29 cellular contexts compared by ENCODE assay signal in the genomic region with DNA sequence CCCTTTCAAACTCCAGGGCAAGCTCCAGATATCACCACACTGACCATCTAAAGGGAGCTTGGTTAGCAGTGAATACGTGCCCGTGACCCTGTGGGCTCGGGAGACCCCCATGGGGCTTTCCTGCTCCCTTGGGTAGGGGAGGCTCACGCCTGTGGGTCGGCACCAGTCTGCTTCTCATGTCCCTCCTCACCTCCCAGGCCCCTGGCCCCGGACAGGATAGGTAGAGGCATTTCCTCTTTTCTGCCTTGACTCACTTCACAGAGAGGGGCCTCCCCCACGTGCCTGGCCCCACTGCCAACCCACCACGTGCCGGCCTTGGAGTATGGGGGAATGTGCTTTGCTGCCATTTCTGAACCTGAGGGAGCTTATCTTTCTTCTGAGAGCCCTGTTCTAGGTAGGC.
DNase-seq lines count a peak whose midpoint lies in the region; ATAC-seq, FAIRE-seq and TF ChIP-seq lines count a peak whose summit lies in the region.
"Had no signal": no experiment of that assay in that cellular context is flagged by ENCODE, and none has a peak within 500 bp of the region (broad histone marks: within the 10 kb centered on the region; RNA-seq: fewer than 3 reads in every experiment).

No MANE protein-coding gene starts in this region.

- H3K9me3 Mint-ChIP-seq in neural crest cell = no peaks in the 10 kb centered on the region
- H3K9me3 Mint-ChIP-seq: activated CD4-positive, alpha-beta memory T cell treated with anti-CD3 and anti-CD28 coated beads, Interleukin-2, amount 10 ng/mL, durations not matched to agents 7 days and 5 days; natural killer cell had no signal

- TF ChIP-seq POLR2A in heart left ventricle (IDR thresholded peaks at IDR 0.05) = no peak
- no peak for TF ChIP-seq POLR2A in GM12878 (IDR thresholded peaks at IDR 0.05; ENCODE audit: low read depth, low read length)

- no peak overlapping the region for H3K4me2 ChIP-seq in GM12878 (ENCODE audit: control insufficient read depth, insufficient read depth)

- 71 to 80% (median 76%) methylated on average over 9 of the region's 9 CpGs for WGBS in heart left ventricle, 4 donors
- 5% methylated on average over 7 of the region's 9 CpGs for WGBS in GM12878 (ENCODE audit: insufficient coverage, insufficient replicate concordance, low lambda C conversion rate, missing lambda C conversion rate)

- H3K36me3 Mint-ChIP-seq in neural crest cell (ENCODE audit: low read depth) = no peaks in the 10 kb centered on the region
- H3K36me3 Mint-ChIP-seq: natural killer cell had no signal

- H3K27ac ChIP-seq in heart left ventricle (no peak overlapping the region), right atrium auricular region (no peak overlapping the region), GM12878 (ENCODE audit: control insufficient read depth, insufficient read depth) (no peak overlapping the region)
- H3K27ac ChIP-seq: adrenal gland, pancreas, stomach had no signal

- H3K27me3 Mint-ChIP-seq in neural crest cell (ENCODE audit: low read depth) = no peaks in the 10 kb centered on the region
- H3K27me3 Mint-ChIP-seq: activated CD4-positive, alpha-beta memory T cell treated with anti-CD3 and anti-CD28 coated beads, Interleukin-2, amount 10 ng/mL, durations not matched to agents 7 days and 5 days had no signal

- H2AFZ ChIP-seq in GM12878 (ENCODE audit: control insufficient read depth, low read depth, low read length) = no peak overlapping the region

- H3K27ac Mint-ChIP-seq in neural crest cell (ENCODE audit: unreplicated experiment) = peak overlapping the region; percentile 78
- H3K27ac Mint-ChIP-seq: activated CD4-positive, alpha-beta memory T cell treated with anti-CD3 and anti-CD28 coated beads, Interleukin-2, amount 10 ng/mL, durations not matched to agents 7 days and 5 days; natural killer cell had no signal

- no peaks in the 10 kb centered on the region for H3K36me3 ChIP-seq in heart left ventricle
- no peaks in the 10 kb centered on the region for H3K36me3 ChIP-seq in right atrium auricular region
- H3K36me3 ChIP-seq in GM12878 (ENCODE audit: control insufficient read depth in 2 of 2, insufficient read depth in 2 of 2, low read length in 1 of 2) = no peaks in the 10 kb centered on the region
- H3K36me3 ChIP-seq: adrenal gland, pancreas, stomach had no signal

- H3K27me3 ChIP-seq in heart left ventricle (peaks cover 0 to 6% (median 0%) of the 10 kb centered on the region in 9 donors), right atrium auricular region (no peaks in the 10 kb centered on the region), GM12878 (replicated peaks in 1 of 2; ENCODE audit: control insufficient read depth in 2 of 2, insufficient read depth in 2 of 2, low read length in 1 of 2) (no peaks in the 10 kb centered on the region)
- H3K27me3 ChIP-seq: adrenal gland, pancreas, stomach had no signal

- RAD21 ChIA-PET in GM12878 (lab: Charles Lee; ENCODE audit: unreplicated experiment) = no interaction called here

- BruUV-seq in GM12878 (replicated peaks; lab: Mats Ljungman, UMichigan) = no TSS peak

- no peak for FAIRE-seq in GM12878 (lab: Jason Lieb, UNC)
- FAIRE-seq: A204.1, colon, H54, pancreas had no signal

- SMC1A ChIA-PET in GM12878 (lab: Charles Lee; ENCODE audit: uncharacterized antibody, unreplicated experiment) = no interaction called here

- CTCF ChIA-PET in GM12878 (lab: Yijun Ruan, JAX) = no interaction called here

- TF ChIP-seq RAD21 in GM12878 (IDR thresholded peaks at IDR 0.05; ENCODE audit: insufficient read depth, low read depth, low read length) = no peak

- POLR2A ChIA-PET in GM12878 (lab: Charles Lee) = no interaction called here

- no peaks in the 10 kb centered on the region for H4K20me1 ChIP-seq in GM12878 (ENCODE audit: control insufficient read depth, insufficient read depth)

- intact Hi-C loops in heart left ventricle (cut with DNase I) = no loop called here
- intact Hi-C loops in GM12878 (cut with micrococcal nuclease; ENCODE audit: unreplicated experiment) = no loop called here

- H3K9ac ChIP-seq in GM12878 (ENCODE audit: control insufficient read depth, insufficient read depth, low read length) = no peak overlapping the region

- H3K4me1 ChIP-seq in heart left ventricle (peaks cover 0 to 28% (median 12%) of the 10 kb centered on the region in 12 donors), right atrium auricular region (peaks cover 0 to 10% of the 10 kb centered on the region in 2 donors), GM12878 (ENCODE audit: control insufficient read depth, insufficient read depth, low read length) (no peaks in the 10 kb centered on the region)
- H3K4me1 ChIP-seq: pancreas had no signal

- H3K79me2 ChIP-seq in GM12878 (ENCODE audit: control insufficient read depth, insufficient read depth, low read length) = no peaks in the 10 kb centered on the region

- in situ Hi-C loops in GM12878 (cut with MboI) = no loop called here

- H3K4me3 Mint-ChIP-seq in neural crest cell = no peak overlapping the region
- H3K4me3 Mint-ChIP-seq: activated CD4-positive, alpha-beta memory T cell treated with anti-CD3 and anti-CD28 coated beads, Interleukin-2, amount 10 ng/mL, durations not matched to agents 7 days and 5 days; natural killer cell had no signal

- TF ChIP-seq CTCF in heart left ventricle (IDR thresholded peaks at IDR 0.05) (no peak), right atrium auricular region (IDR thresholded peaks at IDR 0.05) (no peak), GM12878 (IDR thresholded peaks at IDR 0.05 in 2 of 3, conservative IDR thresholded peaks at IDR 0.05 in 1 of 3; ENCODE audit: control insufficient read depth in 2 of 3, extremely low read depth in 1 of 3, insufficient read depth in 1 of 3, low read depth in 3 of 3, low read length in 3 of 3) (no peak), neural crest cell (conservative IDR thresholded peaks at IDR 0.05) (no peak)

- DNase-seq in heart left ventricle (peak in 3 of 5 donors; percentile 15 to 24 (median 21)), right atrium auricular region (ENCODE audit: low spot score) (no peak), GM12878 (ENCODE audit: low read depth, low spot score) (no peak), neural crest cell (ENCODE audit: low read depth, low spot score) (no peak), SIG-M5 treated with dmso at 0.1 percent for 504 hours (lab: John Stamatoyannopoulos, UW; ENCODE audit: unreplicated experiment) (no peak), superior temporal gyrus (ENCODE audit: extremely low spot score) (no peak), ureter (ENCODE audit: low spot score) (no peak)
- DNase-seq: activated CD4-positive, alpha-beta memory T cell treated with anti-CD3 and anti-CD28 coated beads, Interleukin-2, amount 10 ng/mL, durations not matched to agents 7 days and 5 days; activated naive CD4-positive, alpha-beta T cell; activated T-cell treated with anti-CD3 and anti-CD28 coated beads for 4 hours; AML-193; effector CD8-positive, alpha-beta T cell; natural killer cell; NCI-H1105 treated with DMSO at 0.1 percent for 48 hours; NCI-H2081; NCI-H345; NCI-H748 treated with DMSO at 0.1 percent for 48 hours; stomach; SW 1271; T1000; trophoblast cell had no signal

- no peak for TF ChIP-seq EP300 in GM12878 (IDR thresholded peaks at IDR 0.05; ENCODE audit: borderline replicate concordance in 1 of 2, control insufficient read depth in 1 of 2, low read depth in 2 of 2, low read length in 2 of 2)

- H3K4me1 Mint-ChIP-seq in neural crest cell = peaks cover 12% of the 10 kb centered on the region
- H3K4me1 Mint-ChIP-seq: activated CD4-positive, alpha-beta memory T cell treated with anti-CD3 and anti-CD28 coated beads, Interleukin-2, amount 10 ng/mL, durations not matched to agents 7 days and 5 days; natural killer cell had no signal

- H3K4me3 ChIP-seq in heart left ventricle (no peak overlapping the region), right atrium auricular region (no peak overlapping the region), GM12878 (no peak overlapping the region)
- H3K4me3 ChIP-seq: adrenal gland, pancreas, stomach had no signal

- no peak for ATAC-seq in heart left ventricle
- ATAC-seq in GM12878 = no peak
- ATAC-seq in HG02970 (IDR thresholded peaks at IDR 0.05; ENCODE audit: low FRiP score, unreplicated experiment) = no peak
- ATAC-seq: left lobe of liver, natural killer cell, pancreas, right cardiac atrium had no signal

- no peaks in the 10 kb centered on the region for H3K9me3 ChIP-seq in heart left ventricle
- H3K9me3 ChIP-seq in right atrium auricular region = no peaks in the 10 kb centered on the region
- no peaks in the 10 kb centered on the region for H3K9me3 ChIP-seq in GM12878 (replicated peaks; ENCODE audit: control insufficient read depth, insufficient read depth, low read length)
- H3K9me3 ChIP-seq: adrenal gland, pancreas, stomach had no signal

TF ChIP-seq in GM12878, 131 proteins besides CTCF, POLR2A, EP300 and RAD21 (continues in another document):
- peak in 1 of 2 experiments; percentile 27; a peak in 1 of 4 replicates for TF ChIP-seq BHLHE40 (IDR thresholded peaks at IDR 0.05; ENCODE audit: borderline replicate concordance in 1 of 2, low read depth in 2 of 2, low read length in 1 of 2)
- TF ChIP-seq CBFB (IDR thresholded peaks at IDR 0.05; ENCODE audit: low read depth) = no peak
- no peak for TF ChIP-seq TCF3 (IDR thresholded peaks at IDR 0.05; ENCODE audit: borderline replicate concordance, insufficient read depth, low read depth, low read length)
- TF ChIP-seq NRF1 (conservative IDR thresholded peaks at IDR 0.05; ENCODE audit: low read depth, low read length) = no peak
- TF ChIP-seq SMAD5 (IDR thresholded peaks at IDR 0.05; ENCODE audit: low read depth) = no peak
- no peak for TF ChIP-seq TBL1XR1 (IDR thresholded peaks at IDR 0.05; ENCODE audit: low read depth, low read length)
- no peak for TF ChIP-seq IRF4 (IDR thresholded peaks at IDR 0.05; ENCODE audit: low read depth, low read length)
- TF ChIP-seq SPI1 (IDR thresholded peaks at IDR 0.05; ENCODE audit: borderline replicate concordance, insufficient read depth, low read depth, low read length) = peak; percentile 41; the same call in 1 of the 2 replicates
- no peak for TF ChIP-seq SREBF1 (IDR thresholded peaks at IDR 0.05; ENCODE audit: low read length)

Comparison
In these comparisons a context has a peak if more than half of its experiments do, and no peak if none do; other contexts are left out.
1. DNase-seq: peak in heart left ventricle (3 of 5); none in right atrium auricular region (single experiment), GM12878 (single experiment), neural crest cell (single experiment), SIG-M5 treated with dmso at 0.1 percent for 504 hours (single experiment), superior temporal gyrus (single experiment) and ureter (single experiment).